In genomic region chr5:59351076-59351794, GRCh38 we compare ENCODE assay signal across 15 cellular contexts.
DNase-seq lines count a peak whose midpoint lies in the region; ATAC-seq and TF ChIP-seq lines count a peak whose summit lies in the region.
"Had no signal": no experiment of that assay in that cellular context is flagged by ENCODE, and none has a peak within 500 bp of the region (broad histone marks: within the 10 kb centered on the region; RNA-seq: fewer than 3 reads in every experiment).

No MANE protein-coding gene starts in this region.

- no peak overlapping the region for H3K27ac ChIP-seq in parathyroid adenoma
- H3K27ac ChIP-seq: neural progenitor cell, suprapubic skin had no signal

- H3K9me3 ChIP-seq in parathyroid adenoma (ENCODE audit: control insufficient read depth, low read length) = no peaks in the 10 kb centered on the region
- H3K9me3 ChIP-seq: suprapubic skin had no signal

- H3K4me3 ChIP-seq in astrocyte of the spinal cord (ENCODE audit: low read depth, low read length) (no peak overlapping the region), parathyroid adenoma (ENCODE audit: low read depth, low read length) (no peak overlapping the region)
- H3K4me3 ChIP-seq: neural progenitor cell, suprapubic skin had no signal

- peak; percentile 91 for ATAC-seq in Right ventricle myocardium superior (ENCODE audit: poor library complexity)
- ATAC-seq: T-cell had no signal

- TF ChIP-seq CTCF in astrocyte of the spinal cord (IDR thresholded peaks at IDR 0.05; ENCODE audit: low read depth, low read length) (no peak), parathyroid adenoma (IDR thresholded peaks at IDR 0.05) (peak; percentile 7)

- in situ Hi-C loops in astrocyte of the spinal cord (cut with HindIII; ENCODE audit: low sequenced_read_pairs) = no loop called here

- peak; percentile 93 for DNase-seq in DMS 273 (lab: John Stamatoyannopoulos, UW; ENCODE audit: unreplicated experiment)
- DNase-seq in astrocyte of the spinal cord (ENCODE audit: low read depth, low spot score) = peak; percentile 41
- DNase-seq in Right ventricle myocardium superior = no peak
- no peak for DNase-seq in NCI-H146 (lab: John Stamatoyannopoulos, UW)
- DNase-seq in activated T-cell treated with anti-CD3 and anti-CD28 coated beads, Interleukin-2, amount 50 U/mL, for 24 hours = no peak
- no peak for DNase-seq in DMS79 treated with DMSO at 0.1 percent for 48 hours (lab: John Stamatoyannopoulos, UW)
- no peak for DNase-seq in NCI-H2196 treated with DMSO at 0.1 percent for 48 hours (lab: John Stamatoyannopoulos, UW; ENCODE audit: unreplicated experiment)
- DNase-seq: activated CD4-positive, alpha-beta T cell treated with anti-CD3 and anti-CD28 coated beads, Interleukin-2, amount 50 U/mL, for 4 hours; activated naive CD4-positive, alpha-beta T cell treated with Interleukin-2 at 50 U/mL for 16 hours; DND-41; NCI-H774; T-cell had no signal

- H3K4me2 ChIP-seq in parathyroid adenoma (ENCODE audit: low read length) = no peak overlapping the region
- H3K4me2 ChIP-seq: neural progenitor cell had no signal

- no peaks in the 10 kb centered on the region for H3K36me3 Mint-ChIP-seq in activated T-cell treated with anti-CD3 and anti-CD28 coated beads, Interleukin-2, amount 50 U/mL, for 24 hours (ENCODE audit: low read depth)
- H3K36me3 Mint-ChIP-seq: neural progenitor cell, T-cell had no signal

- H3K9me3 Mint-ChIP-seq in activated T-cell treated with anti-CD3 and anti-CD28 coated beads, Interleukin-2, amount 50 U/mL, for 24 hours = no peaks in the 10 kb centered on the region
- H3K9me3 Mint-ChIP-seq: neural progenitor cell, T-cell had no signal

- no peaks in the 10 kb centered on the region for H3K4me1 Mint-ChIP-seq in activated T-cell treated with anti-CD3 and anti-CD28 coated beads, Interleukin-2, amount 50 U/mL, for 24 hours (ENCODE audit: low read depth)
- H3K4me1 Mint-ChIP-seq: neural progenitor cell, T-cell had no signal

- H3K9ac ChIP-seq in parathyroid adenoma = no peak overlapping the region
- H3K9ac ChIP-seq: neural progenitor cell had no signal

- H3K27me3 ChIP-seq in parathyroid adenoma (ENCODE audit: control insufficient read depth, insufficient read depth, low read length) = no peaks in the 10 kb centered on the region
- H3K27me3 ChIP-seq: neural progenitor cell, suprapubic skin had no signal

- H3K36me3 ChIP-seq in parathyroid adenoma (ENCODE audit: control insufficient read depth, insufficient read depth, low read length) = no peaks in the 10 kb centered on the region
- H3K36me3 ChIP-seq: neural progenitor cell, suprapubic skin had no signal

- no peak overlapping the region for H3K4me3 Mint-ChIP-seq in activated T-cell treated with anti-CD3 and anti-CD28 coated beads, Interleukin-2, amount 50 U/mL, for 24 hours
- H3K4me3 Mint-ChIP-seq: neural progenitor cell, T-cell had no signal

- H3K27ac Mint-ChIP-seq in activated T-cell treated with anti-CD3 and anti-CD28 coated beads, Interleukin-2, amount 50 U/mL, for 24 hours = no peak overlapping the region
- H3K27ac Mint-ChIP-seq: neural progenitor cell, T-cell had no signal

- H3K79me2 ChIP-seq in parathyroid adenoma = no peaks in the 10 kb centered on the region

- H3K27me3 Mint-ChIP-seq in activated T-cell treated with anti-CD3 and anti-CD28 coated beads, Interleukin-2, amount 50 U/mL, for 24 hours = peaks cover 19% of the 10 kb centered on the region

- H2AFZ ChIP-seq in parathyroid adenoma = no peak overlapping the region
- H2AFZ ChIP-seq: neural progenitor cell had no signal

- intact Hi-C loops in Right ventricle myocardium superior (cut with DNase I) = no loop called here

- H3K4me1 ChIP-seq in parathyroid adenoma = no peaks in the 10 kb centered on the region

Comparison
In these comparisons a context has a peak if more than half of its experiments do, and no peak if none do; other contexts are left out.
1. DNase-seq: peak in DMS 273 (single experiment) and astrocyte of the spinal cord (single experiment); none in Right ventricle myocardium superior (single experiment), NCI-H146 (single experiment), activated T-cell treated with anti-CD3 and anti-CD28 coated beads, Interleukin-2, amount 50 U/mL, for 24 hours (single experiment), DMS79 treated with DMSO at 0.1 percent for 48 hours (single experiment) and NCI-H2196 treated with DMSO at 0.1 percent for 48 hours (single experiment).